Comparison of ENCODE assay signal across 8 cellular contexts in the genomic region with DNA sequence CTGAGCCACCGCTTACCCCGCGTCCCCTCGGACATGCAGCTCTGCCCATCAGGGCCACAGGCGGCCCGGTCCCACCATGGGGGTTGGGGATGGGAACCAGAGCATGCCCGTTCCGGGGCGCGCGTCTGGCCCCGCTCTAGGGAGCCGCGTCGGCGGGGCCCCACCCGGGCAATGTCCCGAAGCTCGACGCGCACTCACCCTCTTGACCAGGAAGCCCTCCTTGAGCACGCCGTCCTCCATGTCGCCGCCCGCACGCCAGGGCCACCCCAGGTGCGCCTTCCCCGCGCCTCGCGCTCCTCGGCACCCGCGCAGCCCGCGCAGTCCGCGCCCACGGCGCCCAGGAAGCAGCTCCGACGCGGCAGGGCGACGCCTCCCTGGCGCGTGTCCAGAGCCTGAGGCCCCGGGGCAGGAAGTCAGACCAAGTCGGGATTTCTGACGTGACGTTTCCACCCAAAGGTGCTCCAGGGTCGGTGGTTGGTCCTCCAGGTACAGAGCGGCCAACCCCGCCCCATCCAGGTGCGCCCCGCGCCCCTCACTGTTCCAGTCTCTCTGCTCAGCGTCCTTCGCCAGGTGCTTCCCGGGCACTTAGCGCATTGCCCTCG. TPM values are rescaled to one million over a fixed set of nuclear protein-coding genes. Genes with fewer than 3 reads are reported as not detected.
DNase-seq lines count a peak whose midpoint lies in the region; ATAC-seq and TF ChIP-seq lines count a peak whose summit lies in the region.

Gene PLEK2, minus strand, starts transcription at position 346 of the 602 bp plus-strand sequence. Its CDS starts 106 bp downstream, at position 240.

- peaks cover 20% of the 10 kb centered on the region for H3K27me3 ChIP-seq in HUES6 (ENCODE audit: control insufficient read depth, insufficient read depth, low read length)
- peaks cover 0 to 27% of the 10 kb centered on the region in 2 donors for H3K27me3 ChIP-seq in tibial artery

- H3K36me3 ChIP-seq in HUES6 (ENCODE audit: control insufficient read depth, insufficient read depth, low read length): no peaks in the 10 kb centered on the region
- no peaks in the 10 kb centered on the region for H3K36me3 ChIP-seq in tibial artery

- H3K36me3 Mint-ChIP-seq in naive B cell: no peaks in the 10 kb centered on the region

- H3K27ac Mint-ChIP-seq in naive B cell: peak within 1 kb of the TSS in 2 of 6 donors; percentile 44 to 63

- peaks cover 12 to 22% (median 18%) of the 10 kb centered on the region in 3 donors for H3K4me1 Mint-ChIP-seq in naive B cell

- TF ChIP-seq CTCF in tibial artery (IDR thresholded peaks at IDR 0.05): no peak

- intact Hi-C loops in tibial artery (cut with DNase I; ENCODE audit: low total_unique reads): no loop called here

- no peaks in the 10 kb centered on the region for H3K9me3 Mint-ChIP-seq in naive B cell

- peak within 1 kb of the TSS in 7 of 8 donors; percentile 19 to 73 (median 59) for H3K4me3 Mint-ChIP-seq in naive B cell

- H3K4me3 ChIP-seq in HUES6 (ENCODE audit: low read depth, low read length) (peak within 1 kb of the TSS; percentile 60), tibial artery (peak within 1 kb of the TSS; percentile 29 to 44)

- H3K27me3 Mint-ChIP-seq in naive B cell: peaks cover 18 to 33% (median 25%) of the 10 kb centered on the region in 3 donors

- peak; percentile 19 to 33 for DNase-seq in activated CD4-positive, alpha-beta T cell treated with anti-CD3 and anti-CD28 coated beads for 24 hours (ENCODE audit: low read depth in 2 of 2)
- DNase-seq in effector CD4-positive, alpha-beta T cell: peak; percentile 5
- DNase-seq in naive B cell: no peak
- DNase-seq in tibial artery: no peak
- no peak for DNase-seq in GDM1 (lab: John Stamatoyannopoulos, UW)

- H3K9ac ChIP-seq in HUES6 (ENCODE audit: low read length): no peak within 1 kb of the TSS

- H3K27ac ChIP-seq in HUES6 (ENCODE audit: low read depth, low read length) (no peak within 1 kb of the TSS), tibial artery (no peak within 1 kb of the TSS)

- H3K4me1 ChIP-seq in HUES6 (ENCODE audit: control insufficient read depth, insufficient read depth, low read length) (peaks cover 22% of the 10 kb centered on the region; the same call in 1 of the 2 replicates), tibial artery (peaks cover 0 to 11% (median 7%) of the 10 kb centered on the region in 4 donors)

- ATAC-seq in naive B cell (ENCODE audit: low read depth in 2 of 2) (peak in 1 of 2 donors; percentile 42), GM19351 (IDR thresholded peaks at IDR 0.05; ENCODE audit: unreplicated experiment) (no peak), HG03280 (IDR thresholded peaks at IDR 0.05; ENCODE audit: unreplicated experiment) (no peak)

- no peaks in the 10 kb centered on the region for H3K9me3 ChIP-seq in HUES6 (ENCODE audit: control insufficient read depth, insufficient read depth, low read depth, low read length)
- H3K9me3 ChIP-seq in tibial artery: no peaks in the 10 kb centered on the region

RNA-seq across cellular contexts. Expression of gene PLEK2, which starts in this region (rescaled TPM):
- 1 to 10 TPM in 1 of 6 donors, not detected in 5; 1.4 TPM for polyA plus RNA-seq in naive B cell (ENCODE audit: low read depth in 6 of 6)

Comparison
In these comparisons a context has a peak if more than half of its experiments do, and no peak if none do; other contexts are left out.
1. DNase-seq: peak in activated CD4-positive, alpha-beta T cell treated with anti-CD3 and anti-CD28 coated beads for 24 hours (2 of 2) and effector CD4-positive, alpha-beta T cell (single experiment); none in naive B cell (single experiment), tibial artery (0 of 2) and GDM1 (single experiment).